In genomic region chr15:58423205-58423604, GRCh38 we compare ENCODE assay signal across 2 cellular contexts.
TF ChIP-seq lines count a peak whose summit lies in the region.

No MANE protein-coding gene starts in this region.

TF ChIP-seq in K562, 482 proteins besides CTCF, POLR2A, EP300 and RAD21 (continues in another document):
- no peak for TF ChIP-seq ZNF431 (CRISPR knock-in tag; IDR thresholded peaks at IDR 0.05)
- no peak for TF ChIP-seq CHD4 (IDR thresholded peaks at IDR 0.05; ENCODE audit: insufficient read depth, insufficient replicate concordance, low read depth, low read length, poor library complexity, severe bottlenecking)
- no peak for TF ChIP-seq ZNF253 (CRISPR knock-in tag; conservative IDR thresholded peaks at IDR 0.05)
- no peak for TF ChIP-seq TSHZ1 (CRISPR knock-in tag; IDR thresholded peaks at IDR 0.05)
- no peak for TF ChIP-seq CEBPZ (IDR thresholded peaks at IDR 0.05; ENCODE audit: borderline replicate concordance, low read depth, low read length)
- no peak for TF ChIP-seq ZFP91 (CRISPR knock-in tag; IDR thresholded peaks at IDR 0.05)
- TF ChIP-seq E2F4 (CRISPR knock-in tag; IDR thresholded peaks at IDR 0.05; ENCODE audit: low read depth): no peak
- TF ChIP-seq JUND (IDR thresholded peaks at IDR 0.05; ENCODE audit: borderline replicate concordance, low read depth, low read length): no peak
- TF ChIP-seq JUND (tag; IDR thresholded peaks at IDR 0.05; ENCODE audit: borderline replicate concordance, low read depth, low read length): no peak
- no peak for TF ChIP-seq MAX (CRISPR knock-in tag; IDR thresholded peaks at IDR 0.05)
- no peak for TF ChIP-seq ZNF449 (CRISPR knock-in tag; IDR thresholded peaks at IDR 0.05)

TF ChIP-seq in HepG2, 621 proteins besides CTCF, POLR2A, EP300 and RAD21:
- no peak for TF ChIP-seq ZNF792 (CRISPR knock-in tag; IDR thresholded peaks at IDR 0.05)
- TF ChIP-seq TAF1 (CRISPR knock-in tag; IDR thresholded peaks at IDR 0.05): no peak
- TF ChIP-seq ZBTB38 (CRISPR knock-in tag; IDR thresholded peaks at IDR 0.05): no peak
- 0 out of 2 replicates have a peak, but pooled peaks have one; percentile 33 for TF ChIP-seq HDAC1 (CRISPR knock-in tag; IDR thresholded peaks at IDR 0.05)
- no peak for TF ChIP-seq E2F2 (CRISPR knock-in tag; IDR thresholded peaks at IDR 0.05; ENCODE audit: borderline replicate concordance)
- no peak for TF ChIP-seq KDM2A (CRISPR knock-in tag; IDR thresholded peaks at IDR 0.05; ENCODE audit: borderline replicate concordance, low read depth)
- no peak for TF ChIP-seq PATZ1 (CRISPR knock-in tag; IDR thresholded peaks at IDR 0.05)
- TF ChIP-seq EZH2 (conservative IDR thresholded peaks at IDR 0.05; ENCODE audit: low read depth, low read length): no peak
- TF ChIP-seq TEAD2 (CRISPR knock-in tag; IDR thresholded peaks at IDR 0.05): no peak
- no peak for TF ChIP-seq GMEB2 (CRISPR knock-in tag; IDR thresholded peaks at IDR 0.05; ENCODE audit: low read depth)
- TF ChIP-seq TBP (CRISPR knock-in tag; IDR thresholded peaks at IDR 0.05): no peak
- TF ChIP-seq GRHL1 (CRISPR knock-in tag; conservative IDR thresholded peaks at IDR 0.05): no peak
- TF ChIP-seq TEAD3 (CRISPR knock-in tag; optimal IDR thresholded peaks at IDR 0.05; ENCODE audit: borderline replicate concordance): peak; percentile 7
- TF ChIP-seq SOX13 (IDR thresholded peaks at IDR 0.05): no peak
- TF ChIP-seq SOX13 (CRISPR knock-in tag; conservative IDR thresholded peaks at IDR 0.05 in 1 of 2, IDR thresholded peaks at IDR 0.05 in 1 of 2): no peak
- no peak for TF ChIP-seq ZNF326 (CRISPR knock-in tag; IDR thresholded peaks at IDR 0.05; ENCODE audit: borderline replicate concordance)
- no peak for TF ChIP-seq ZNF414 (CRISPR knock-in tag; IDR thresholded peaks at IDR 0.05)
- no peak for TF ChIP-seq PHF20 (CRISPR knock-in tag; IDR thresholded peaks at IDR 0.05)
- TF ChIP-seq ELF1 (CRISPR knock-in tag; IDR thresholded peaks at IDR 0.05): no peak
- no peak for TF ChIP-seq KDM3A (CRISPR knock-in tag; IDR thresholded peaks at IDR 0.05; ENCODE audit: low read depth)
- no peak for TF ChIP-seq NBN (conservative IDR thresholded peaks at IDR 0.05)
- no peak for TF ChIP-seq TAF15 (IDR thresholded peaks at IDR 0.05; ENCODE audit: low read depth, low read length, poor library complexity, severe bottlenecking)
- no peak for TF ChIP-seq ZNF251 (CRISPR knock-in tag; IDR thresholded peaks at IDR 0.05)
- no peak for TF ChIP-seq JUNB (CRISPR knock-in tag; IDR thresholded peaks at IDR 0.05; ENCODE audit: borderline replicate concordance)
- TF ChIP-seq ZEB1 (IDR thresholded peaks at IDR 0.05; ENCODE audit: insufficient replicate concordance, low read depth): no peak
- TF ChIP-seq THAP9 (CRISPR knock-in tag; IDR thresholded peaks at IDR 0.05; ENCODE audit: borderline replicate concordance): no peak
- TF ChIP-seq MED1 (CRISPR knock-in tag; IDR thresholded peaks at IDR 0.05): no peak
- 0 out of 2 replicates have a peak, but pooled peaks have one; percentile 24 for TF ChIP-seq ZNF644 (CRISPR knock-in tag; IDR thresholded peaks at IDR 0.05; ENCODE audit: low read depth)
- TF ChIP-seq AHDC1 (CRISPR knock-in tag; IDR thresholded peaks at IDR 0.05; ENCODE audit: borderline replicate concordance): no peak
- TF ChIP-seq ZNF30 (CRISPR knock-in tag; IDR thresholded peaks at IDR 0.05): no peak
- TF ChIP-seq HNF4A (CRISPR knock-in tag; IDR thresholded peaks at IDR 0.05): peak; percentile 67
- no peak for TF ChIP-seq ESRRA (CRISPR knock-in tag; IDR thresholded peaks at IDR 0.05; ENCODE audit: low read depth)
- no peak for TF ChIP-seq ZNF761 (CRISPR knock-in tag; conservative IDR thresholded peaks at IDR 0.05)
- TF ChIP-seq SOX6 (IDR thresholded peaks at IDR 0.05): no peak
- no peak for TF ChIP-seq SOX6 (CRISPR knock-in tag; IDR thresholded peaks at IDR 0.05)
- no peak for TF ChIP-seq ZNF562 (CRISPR knock-in tag; IDR thresholded peaks at IDR 0.05; ENCODE audit: borderline replicate concordance)
